Comparison of ENCODE assay signal across 13 cellular contexts in the genomic region with DNA sequence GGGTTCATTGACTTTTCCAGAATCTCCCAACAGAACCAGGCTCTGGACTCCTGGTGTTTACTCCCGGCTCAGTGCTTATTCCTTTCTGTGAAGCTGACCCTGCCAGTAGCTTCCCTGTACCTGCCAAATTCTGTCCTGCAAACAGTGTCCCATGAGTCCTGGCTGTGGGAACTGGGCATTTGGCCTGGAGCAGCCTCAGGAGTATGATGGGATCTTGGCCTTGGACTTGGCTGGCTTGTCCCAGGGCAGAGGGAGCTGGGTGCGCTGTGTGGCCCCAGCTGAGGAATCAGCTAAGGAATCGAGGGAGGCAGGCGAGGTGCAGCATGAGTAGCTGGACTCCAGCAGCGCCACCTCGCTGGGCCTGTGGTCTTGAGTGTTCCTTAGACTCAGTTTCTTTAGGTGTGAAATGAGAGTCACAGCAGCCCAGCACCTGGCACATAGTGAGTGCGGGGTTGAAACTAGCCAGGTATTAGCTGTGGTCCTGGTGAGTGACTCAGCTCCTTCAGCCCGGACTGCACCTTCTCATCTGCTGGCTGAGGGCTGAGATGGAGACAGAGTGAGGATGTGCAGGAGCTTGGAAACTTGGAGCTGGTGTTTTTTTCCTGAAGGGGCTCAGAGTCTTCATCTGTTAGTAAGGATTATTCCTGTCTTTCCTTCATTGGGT. TPM values are rescaled to one million over a fixed set of nuclear protein-coding genes. Genes with fewer than 3 reads are reported as not detected.
DNase-seq lines count a peak whose midpoint lies in the region; TF ChIP-seq lines count a peak whose summit lies in the region.
"Had no signal": no experiment of that assay in that cellular context is flagged by ENCODE, and none has a peak within 500 bp of the region (broad histone marks: within the 10 kb centered on the region; RNA-seq: fewer than 3 reads in every experiment).

No MANE protein-coding gene starts in this region.

- TF ChIP-seq CTCF in chondrocyte (IDR thresholded peaks at IDR 0.05), result no peak
- TF ChIP-seq CTCF in mesothelial cell of epicardium (IDR thresholded peaks at IDR 0.05; ENCODE audit: unreplicated experiment), result no peak

- no peak overlapping the region for H3K4me3 ChIP-seq in BLaER1

- H3K36me3 ChIP-seq in BLaER1, result peaks cover 90% of the 10 kb centered on the region

- no peak for DNase-seq in chondrocyte (ENCODE audit: low spot score)
- no peak for DNase-seq in mesothelial cell of epicardium (ENCODE audit: low spot score in 2 of 2, unreplicated experiment in 2 of 2)
- DNase-seq in NCI-H345 (lab: John Stamatoyannopoulos, UW), result no peak
- DNase-seq in NCI-H2196 (lab: John Stamatoyannopoulos, UW; ENCODE audit: unreplicated experiment), result no peak
- DNase-seq in COLO829 (ENCODE audit: low spot score), result no peak
- DNase-seq in NCI-H2227 treated with DMSO at 0.1 percent for 48 hours (lab: John Stamatoyannopoulos, UW), result no peak
- DNase-seq: cortex of kidney, DMS53, NCI-H2081 had no signal

- H3K27ac Mint-ChIP-seq in IgD-negative memory B cell (peak overlapping the region; percentile 79 to 94 (median 92)), chondrocyte (ENCODE audit: unreplicated experiment) (peak overlapping the region; percentile 63), mesothelial cell of epicardium (peak overlapping the region; percentile 9)

- H3K9me3 Mint-ChIP-seq in IgD-negative memory B cell, result no peaks in the 10 kb centered on the region
- no peaks in the 10 kb centered on the region for H3K9me3 Mint-ChIP-seq in chondrocyte (ENCODE audit: low read depth)
- no peaks in the 10 kb centered on the region for H3K9me3 Mint-ChIP-seq in mesothelial cell of epicardium

- H3K4me1 Mint-ChIP-seq in IgD-negative memory B cell, result peaks cover 30 to 60% (median 46%) of the 10 kb centered on the region in 3 donors
- peaks cover 10% of the 10 kb centered on the region for H3K4me1 Mint-ChIP-seq in chondrocyte (ENCODE audit: low read depth)
- no peaks in the 10 kb centered on the region for H3K4me1 Mint-ChIP-seq in mesothelial cell of epicardium

- H3K27me3 ChIP-seq in BLaER1, result no peaks in the 10 kb centered on the region

- H3K36me3 Mint-ChIP-seq in IgD-negative memory B cell (peaks cover 7% of the 10 kb centered on the region), chondrocyte (ENCODE audit: low read depth) (peaks cover 9% of the 10 kb centered on the region), mesothelial cell of epicardium (peaks cover 14% of the 10 kb centered on the region)

- no peaks in the 10 kb centered on the region for H3K27me3 Mint-ChIP-seq in IgD-negative memory B cell
- H3K27me3 Mint-ChIP-seq in chondrocyte (ENCODE audit: low read depth), result no peaks in the 10 kb centered on the region
- H3K27me3 Mint-ChIP-seq in mesothelial cell of epicardium (ENCODE audit: low read depth), result no peaks in the 10 kb centered on the region

- H3K4me3 Mint-ChIP-seq in IgD-negative memory B cell (peak overlapping the region in 3 of 4 donors; percentile 58 to 84 (median 77)), chondrocyte (ENCODE audit: unreplicated experiment) (no peak overlapping the region), mesothelial cell of epicardium (no peak overlapping the region)

- no peaks in the 10 kb centered on the region for H3K9me3 ChIP-seq in BLaER1

- peaks cover 41% of the 10 kb centered on the region for H3K4me1 ChIP-seq in BLaER1
- H3K4me1 ChIP-seq: parathyroid adenoma had no signal

- H4K20me1 ChIP-seq in BLaER1, result peaks cover 100% of the 10 kb centered on the region

- H3K9ac ChIP-seq in BLaER1, result peak overlapping the region; percentile 31; the same call in 1 of the 2 replicates
- H3K9ac ChIP-seq: parathyroid adenoma had no signal

- no peak overlapping the region for H3K4me2 ChIP-seq in BLaER1

- peak overlapping the region; percentile 6; the same call in 1 of the 2 replicates for H3K27ac ChIP-seq in BLaER1
- H3K27ac ChIP-seq: parathyroid adenoma had no signal

RNA-seq across cellular contexts. Expression of gene CLASRP, which starts 10.4 kb away (rescaled TPM):
- 27.0 TPM for polyA plus RNA-seq in IgD-negative memory B cell
- total RNA-seq in chondrocyte (43.4 to 63.6 TPM (median 49.1 TPM) in 3 replicates), mesothelial cell of epicardium (132 to 133 TPM (median 133 TPM) in 3 replicates)

RNA-seq across cellular contexts. Expression of gene ZNF296, which starts 27.1 kb away (rescaled TPM):
- polyA plus RNA-seq in IgD-negative memory B cell, result 74.4 TPM
- 0.12 to 0.58 TPM (median 0.49 TPM) in 3 replicates for total RNA-seq in chondrocyte
- 0.99 to 1.1 TPM (median 1.1 TPM) in 3 replicates for total RNA-seq in mesothelial cell of epicardium
- total RNA-seq: H4 had no signal

RNA-seq across cellular contexts. Expression of gene GEMIN7, which starts 29.9 kb away (rescaled TPM):
- 115 TPM for polyA plus RNA-seq in IgD-negative memory B cell
- total RNA-seq in chondrocyte (14.7 to 21.7 TPM (median 17.8 TPM) in 3 replicates), mesothelial cell of epicardium (24.2 to 27.5 TPM (median 24.4 TPM) in 3 replicates)

RNA-seq across cellular contexts. Expression of gene PPP1R37, which starts 43.8 kb away (rescaled TPM):
- 2.3 TPM for polyA plus RNA-seq in IgD-negative memory B cell
- total RNA-seq in chondrocyte (23.9 to 30.2 TPM (median 24.0 TPM) in 3 replicates), mesothelial cell of epicardium (36.2 to 40.7 TPM (median 38.9 TPM) in 3 replicates)

RNA-seq across cellular contexts. Expression of gene RELB, which starts 47.9 kb away (rescaled TPM):
- 89.8 TPM for polyA plus RNA-seq in IgD-negative memory B cell
- total RNA-seq in chondrocyte (7.4 to 11.0 TPM (median 9.8 TPM) in 3 replicates), mesothelial cell of epicardium (18.5 to 20.8 TPM (median 18.7 TPM) in 3 replicates)

Comparison
In these comparisons a context has a peak if more than half of its experiments do, and no peak if none do; other contexts are left out.
1. H3K27ac Mint-ChIP-seq: peak in every context shown above with its lines; median percentile 92 in IgD-negative memory B cell; 63 in chondrocyte; 9 in mesothelial cell of epicardium.
2. H3K4me3 Mint-ChIP-seq: peak in IgD-negative memory B cell (3 of 4); none in chondrocyte (single experiment) and mesothelial cell of epicardium (single experiment).